Comparison of ENCODE assay signal across 8 cellular contexts in genomic region chr4:25159837-25160713, GRCh38. TPM values are rescaled to one million over a fixed set of nuclear protein-coding genes. Genes with fewer than 3 reads are reported as not detected.
DNase-seq lines count a peak whose midpoint lies in the region; ATAC-seq and TF ChIP-seq lines count a peak whose summit lies in the region.

Gene SEPSECS, minus strand, starts transcription at chr4:25160449. Its CDS starts 80 bp downstream, at chr4:25160369.

- H3K27ac ChIP-seq in SU-DHL-6 (ENCODE audit: low read depth, low read length): peak within 1 kb of the TSS; percentile 90
- H3K27ac ChIP-seq in ovary: peak within 1 kb of the TSS; percentile 49 to 85
- peak within 1 kb of the TSS; percentile 86 to 93 (median 90) for H3K27ac ChIP-seq in thyroid gland

- H3K9me3 ChIP-seq in SU-DHL-6 (ENCODE audit: insufficient read depth, low read length): no peaks in the 10 kb centered on the region
- no peaks in the 10 kb centered on the region for H3K9me3 ChIP-seq in ovary
- H3K9me3 ChIP-seq in thyroid gland: no peaks in the 10 kb centered on the region

- no peak for TF ChIP-seq CTCF in SU-DHL-6 (IDR thresholded peaks at IDR 0.05; ENCODE audit: insufficient read depth, low read length, poor library complexity, severe bottlenecking)
- peak in 2 of 3 donors; percentile 20 to 30 for TF ChIP-seq CTCF in ovary (IDR thresholded peaks at IDR 0.05)
- TF ChIP-seq CTCF in thyroid gland (IDR thresholded peaks at IDR 0.05): peak in 2 of 6 experiments; percentile 22 to 27

- peaks cover 26% of the 10 kb centered on the region for H3K79me2 ChIP-seq in SU-DHL-6 (ENCODE audit: insufficient read depth, low read length)

- H3K4me1 ChIP-seq in ovary (ENCODE audit: insufficient read depth) (peaks cover 2% of the 10 kb centered on the region), thyroid gland (peaks cover 13 to 22% of the 10 kb centered on the region in 2 donors)

- peak within 1 kb of the TSS; percentile 96 for H3K9ac ChIP-seq in SU-DHL-6 (ENCODE audit: low read length)

- H2AFZ ChIP-seq in SU-DHL-6 (ENCODE audit: low read depth, low read length, severe bottlenecking): peak within 1 kb of the TSS; percentile 92

- H3K27me3 ChIP-seq in SU-DHL-6 (ENCODE audit: low read length): no peaks in the 10 kb centered on the region
- H3K27me3 ChIP-seq in ovary: no peaks in the 10 kb centered on the region
- no peaks in the 10 kb centered on the region for H3K27me3 ChIP-seq in thyroid gland

- peak; percentile 93 for TF ChIP-seq POLR2A in GM10847 (IDR thresholded peaks at IDR 0.05; ENCODE audit: extremely low read depth, insufficient read length)
- peak; percentile 57 for TF ChIP-seq POLR2A in ovary (IDR thresholded peaks at IDR 0.05)
- peak in 1 of 2 donors; percentile 93 for TF ChIP-seq POLR2A in thyroid gland (IDR thresholded peaks at IDR 0.05)

- ATAC-seq in HG02678 (IDR thresholded peaks at IDR 0.05; ENCODE audit: unreplicated experiment): peak; percentile 84
- ATAC-seq in Right ventricle myocardium inferior: peak; percentile 95

- H3K9me2 ChIP-seq in SU-DHL-6 (replicated peaks; ENCODE audit: insufficient read depth, low read length): no peaks in the 10 kb centered on the region

- H3F3A ChIP-seq in SU-DHL-6 (ENCODE audit: insufficient read depth): 0 out of 2 replicates have a peak, but pooled peaks cover 6% of the 10 kb centered on the region

- H4K20me1 ChIP-seq in SU-DHL-6 (ENCODE audit: low read depth, low read length): no peaks in the 10 kb centered on the region

- H3K36me3 ChIP-seq in SU-DHL-6 (ENCODE audit: low read length): peaks cover 6% of the 10 kb centered on the region; the same call in 1 of the 2 replicates
- H3K36me3 ChIP-seq in ovary: no peaks in the 10 kb centered on the region
- no peaks in the 10 kb centered on the region for H3K36me3 ChIP-seq in thyroid gland

- no peak for TF ChIP-seq EP300 in ovary (IDR thresholded peaks at IDR 0.05)

- DNase-seq in NCI-H128 (lab: John Stamatoyannopoulos, UW; ENCODE audit: unreplicated experiment): peak; percentile 96
- peak; percentile 80 for DNase-seq in activated naive CD8-positive, alpha-beta T cell treated with anti-CD3 and anti-CD28 coated beads, Interleukin-2, amount 50 U/mL, for 16 hours (ENCODE audit: low read depth, low spot score)
- DNase-seq in Right ventricle myocardium inferior (ENCODE audit: missing footprints): peak; percentile 97
- DNase-seq in ovary: peak; percentile 98 to 99 (median 98)
- DNase-seq in thyroid gland: peak; percentile 99 to 100

- peak within 1 kb of the TSS; percentile 93 for H3K4me3 ChIP-seq in SU-DHL-6 (ENCODE audit: insufficient read depth, low read length, poor library complexity, severe bottlenecking)
- peak within 1 kb of the TSS; percentile 87 for H3K4me3 ChIP-seq in ovary
- H3K4me3 ChIP-seq in thyroid gland (replicated peaks in 1 of 3): peak within 1 kb of the TSS; percentile 79 to 99 (median 88)

- H3K4me2 ChIP-seq in SU-DHL-6 (ENCODE audit: low read depth, low read length, poor library complexity, severe bottlenecking): peak within 1 kb of the TSS; percentile 85

- intact Hi-C loops in Right ventricle myocardium inferior (cut with DNase I): loop anchor here (2.0 to 10.0 kb wide), 4 partner anchors 58 to 585 kb away; partner anchors contain the start of genes PI4K2B and ZCCHC4
- intact Hi-C loops in ovary (cut with DNase I): loop anchor here in 2 of 4 donors (10.0 kb wide), 3 partner anchors 55 to 215 kb away; partner anchors contain the start of genes ANAPC4 (in 1 of the 2) and PI4K2B (in 1 of the 2)
- intact Hi-C loops in thyroid gland (cut with DNase I): loop anchor here (10.0 kb wide), 1 partner anchor 145 kb away; no protein-coding TSS in a partner anchor

- 0 to 1% (median 1%) methylated on average over 60 to 66 of the region's 66 CpGs for WGBS in ovary, 3 donors
- WGBS in thyroid gland, 2 donors: 1% methylated on average over 50 to 61 of the region's 66 CpGs

RNA-seq across cellular contexts. Expression of gene SEPSECS, which starts in this region (rescaled TPM):
- total RNA-seq in Right ventricle myocardium inferior: 5.4 TPM
- 10 to 100 TPM in 3 of 7 donors, 1 to 10 TPM in 4; 4.0 to 11.0 (median 8.8) TPM for total RNA-seq in ovary
- 1 to 10 TPM; 4.7 to 5.5 TPM for polyA plus RNA-seq in ovary
- total RNA-seq in thyroid gland: 10 to 100 TPM in 3 of 4 donors, 1 to 10 TPM in 1; 9.2 to 22.3 (median 13.5) TPM

Comparison
In these comparisons a context has a peak if more than half of its experiments do, and no peak if none do; other contexts are left out.
1. Peak in every context shown above with its lines: DNase-seq, ATAC-seq, H3K4me3 ChIP-seq and H3K27ac ChIP-seq.